In genomic region chr10:64573625-64574325, GRCh38 we compare ENCODE assay signal across 19 cellular contexts.
DNase-seq lines count a peak whose midpoint lies in the region; ATAC-seq, FAIRE-seq and TF ChIP-seq lines count a peak whose summit lies in the region.
"Had no signal": no experiment of that assay in that cellular context is flagged by ENCODE, and none has a peak within 500 bp of the region (broad histone marks: within the 10 kb centered on the region; RNA-seq: fewer than 3 reads in every experiment).

No MANE protein-coding gene starts in this region.

- intact Hi-C loops in right cardiac atrium (cut with DNase I) = no loop called here
- intact Hi-C loops in left colon (cut with DNase I, micrococcal nuclease) = no loop called here
- intact Hi-C loops in pancreas (cut with DNase I) = no loop called here
- intact Hi-C loops in A673 (cut with micrococcal nuclease; ENCODE audit: unreplicated experiment) = no loop called here

- CTCF ChIA-PET in A673 (lab: Charles Lee) = no interaction called here

- peak; percentile 74 for FAIRE-seq in pancreas (lab: Jason Lieb, UNC)
- FAIRE-seq: G401.6, GM12892 had no signal

- H3K4me3 ChIP-seq in cardiac muscle cell (no peak overlapping the region), right cardiac atrium (ENCODE audit: low read length) (no peak overlapping the region), pancreas (no peak overlapping the region), A673 (ENCODE audit: low read depth, low read length, poor library complexity, severe bottlenecking) (no peak overlapping the region)
- H3K4me3 ChIP-seq: SK-N-MC had no signal

- DNase-seq in cardiac muscle cell (ENCODE audit: low read depth in 1 of 2, low spot score in 1 of 2) (no peak), right cardiac atrium (no peak), left colon (peak in 1 of 2 donors; percentile 5), pancreas (no peak), T-helper 1 cell (no peak), A673 (ENCODE audit: low spot score) (no peak)
- DNase-seq in stimulated activated CD8-positive, alpha-beta memory T cell treated with anti-CD3 and anti-CD28 coated beads, Interleukin-4, amount 100 ng/mL, for 48 hours = no peak
- DNase-seq: Calu3, DMS79 treated with DMSO at 0.1 percent for 48 hours, GOT3, Karpas-422, NCI-H187 treated with DMSO at 0.1 percent for 48 hours, NCI-H748 treated with DMSO at 0.1 percent for 48 hours had no signal

- H3K36me3 ChIP-seq in cardiac muscle cell (no peaks in the 10 kb centered on the region), pancreas (no peaks in the 10 kb centered on the region), A673 (ENCODE audit: insufficient read depth, low read length, poor library complexity, severe bottlenecking) (no peaks in the 10 kb centered on the region)

- H3K4me1 ChIP-seq in cardiac muscle cell (ENCODE audit: low read depth) (peaks cover 17% of the 10 kb centered on the region), right cardiac atrium (ENCODE audit: control insufficient read depth, insufficient read depth, low read length) (no peaks in the 10 kb centered on the region), pancreas (peaks cover 6 to 10% (median 8%) of the 10 kb centered on the region in 3 donors), A673 (ENCODE audit: insufficient read depth, low read length, poor library complexity, severe bottlenecking) (no peaks in the 10 kb centered on the region)

- H3K27me3 ChIP-seq in cardiac muscle cell = no peaks in the 10 kb centered on the region
- no peaks in the 10 kb centered on the region for H3K27me3 ChIP-seq in right cardiac atrium (ENCODE audit: control insufficient read depth, insufficient read depth)
- no peaks in the 10 kb centered on the region for H3K27me3 ChIP-seq in pancreas
- no peaks in the 10 kb centered on the region for H3K27me3 ChIP-seq in A673 (replicated peaks; ENCODE audit: insufficient read depth, low read depth, low read length, poor library complexity)

- POLR2A ChIA-PET in A673 (lab: Charles Lee; ENCODE audit: low non-redundant PET) = no interaction called here

- TF ChIP-seq CTCF in cardiac muscle cell (IDR thresholded peaks at IDR 0.05; ENCODE audit: low read depth, low read length) (no peak), pancreas (IDR thresholded peaks at IDR 0.05) (no peak), A673 (conservative IDR thresholded peaks at IDR 0.05; ENCODE audit: low read depth, low read length) (no peak)

- ATAC-seq in right cardiac atrium (no peak), left colon (peak; percentile 97), pancreas (peak; percentile 87 to 93 (median 92)), HG03159 (IDR thresholded peaks at IDR 0.05; ENCODE audit: unreplicated experiment) (no peak)
- ATAC-seq: Panc1, Right ventricle myocardium inferior had no signal

- 71% methylated on average over 1 of the region's 1 CpG for WGBS in right cardiac atrium
- 9 to 14% methylated on average over 1 of the region's 1 CpG for WGBS in pancreas, 2 donors

- no TSS peak for BruUV-seq in A673 (replicated peaks; lab: Mats Ljungman, UMichigan)

- peak overlapping the region; percentile 62 for H3K27ac ChIP-seq in cardiac muscle cell
- H3K27ac ChIP-seq in right cardiac atrium (ENCODE audit: low read length) = no peak overlapping the region
- peak overlapping the region in 1 of 4 donors; percentile 51 for H3K27ac ChIP-seq in pancreas
- H3K27ac ChIP-seq in A673 (ENCODE audit: low read depth, low read length, poor library complexity, severe bottlenecking) = no peak overlapping the region
- H3K27ac ChIP-seq: SK-N-MC had no signal

- H3K9me3 ChIP-seq in cardiac muscle cell (ENCODE audit: low read depth) = no peaks in the 10 kb centered on the region
- no peaks in the 10 kb centered on the region for H3K9me3 ChIP-seq in right cardiac atrium (ENCODE audit: control insufficient read depth, low read length)
- no peaks in the 10 kb centered on the region for H3K9me3 ChIP-seq in pancreas
- H3K9me3 ChIP-seq in A673 (ENCODE audit: low read depth, low read length, poor library complexity, severe bottlenecking) = no peaks in the 10 kb centered on the region

Comparison
In these comparisons a context has a peak if more than half of its experiments do, and no peak if none do; other contexts are left out.
1. ATAC-seq: peak in left colon (single experiment) and pancreas (4 of 4); none in right cardiac atrium (0 of 2) and HG03159 (single experiment).